ENCODE assay signal across 10 cellular contexts in genomic region chr14:44966601-44967336, GRCh38. TPM values are rescaled to one million over a fixed set of nuclear protein-coding genes. Genes with fewer than 3 reads are reported as not detected.
DNase-seq lines count a peak whose midpoint lies in the region; ATAC-seq and TF ChIP-seq lines count a peak whose summit lies in the region.
"Had no signal": no experiment of that assay in that cellular context is flagged by ENCODE, and none has a peak within 500 bp of the region (broad histone marks: within the 10 kb centered on the region; RNA-seq: fewer than 3 reads in every experiment).

No MANE protein-coding gene starts in this region.

- H3F3A ChIP-seq in OCI-LY1 (ENCODE audit: insufficient read depth, low read length): no peaks in the 10 kb centered on the region

- H3K36me3 ChIP-seq in OCI-LY1 (ENCODE audit: insufficient read depth, low read length) (peaks cover 29% of the 10 kb centered on the region), rectal smooth muscle tissue (ENCODE audit: control insufficient read depth, insufficient read depth, low read length) (no peaks in the 10 kb centered on the region)

- H3K27ac ChIP-seq in OCI-LY1 (ENCODE audit: low read depth, low read length, poor library complexity, severe bottlenecking) (no peak overlapping the region), rectal smooth muscle tissue (ENCODE audit: low read depth, low read length) (no peak overlapping the region)
- H3K27ac ChIP-seq: 22Rv1 had no signal

- H3K4me2 ChIP-seq in OCI-LY1 (ENCODE audit: low read length): peak overlapping the region; percentile 52

- no peak overlapping the region for H2AFZ ChIP-seq in OCI-LY1 (ENCODE audit: low read length)

- H3K9me3 ChIP-seq in OCI-LY1 (ENCODE audit: low read length): peaks cover 10% of the 10 kb centered on the region

- H3K4me3 ChIP-seq in OCI-LY1 (ENCODE audit: low read depth, low read length, poor library complexity, severe bottlenecking) (peak overlapping the region; percentile 47), epithelial cell of proximal tubule (ENCODE audit: low read depth, low read length) (peak overlapping the region; percentile 45), rectal smooth muscle tissue (ENCODE audit: low read length) (peak overlapping the region; percentile 38)

- DNase-seq in DMS 273 (lab: John Stamatoyannopoulos, UW; ENCODE audit: unreplicated experiment): peak; percentile 17
- DNase-seq in DMS 273 treated with DMSO at 0.1 percent for 48 hours (lab: John Stamatoyannopoulos, UW): no peak
- no peak for DNase-seq in epithelial cell of proximal tubule (ENCODE audit: low read depth)
- no peak for DNase-seq in middle frontal gyrus (ENCODE audit: extremely low spot score, low spot score)
- no peak for DNase-seq in kidney glomerular epithelial cell (lab: John Stamatoyannopoulos, UW)
- DNase-seq: dermis blood vessel endothelial cell had no signal

- no peak for TF ChIP-seq CTCF in OCI-LY1 (IDR thresholded peaks at IDR 0.05; ENCODE audit: low read length)
- TF ChIP-seq CTCF in epithelial cell of proximal tubule (conservative IDR thresholded peaks at IDR 0.05; ENCODE audit: low read depth, low read length): no peak

- H3K9ac ChIP-seq in OCI-LY1 (ENCODE audit: low read length) (no peak overlapping the region; the same call in 1 of the 2 replicates), rectal smooth muscle tissue (ENCODE audit: low read length) (no peak overlapping the region)

- ATAC-seq in GM19455 (IDR thresholded peaks at IDR 0.05; ENCODE audit: unreplicated experiment): no peak

- H4K20me1 ChIP-seq in OCI-LY1 (ENCODE audit: insufficient read depth, low read length): no peaks in the 10 kb centered on the region

- peaks cover 72% of the 10 kb centered on the region for H3K79me2 ChIP-seq in OCI-LY1 (ENCODE audit: insufficient read depth, low read length)

- H3K4me1 ChIP-seq in OCI-LY1 (ENCODE audit: insufficient read depth, low read length, severe bottlenecking) (peaks cover 31% of the 10 kb centered on the region), rectal smooth muscle tissue (ENCODE audit: control insufficient read depth, insufficient read depth, low read length) (peaks cover 9% of the 10 kb centered on the region)

- no peaks in the 10 kb centered on the region for H3K9me2 ChIP-seq in OCI-LY1 (ENCODE audit: low read depth, low read length)

- H3K27me3 ChIP-seq in OCI-LY1 (ENCODE audit: insufficient read depth, low read length) (no peaks in the 10 kb centered on the region), rectal smooth muscle tissue (ENCODE audit: control insufficient read depth, insufficient read depth, low read length) (no peaks in the 10 kb centered on the region)

RNA-seq across cellular contexts. Expression of gene TOGARAM1, which starts 4.8 kb away (rescaled TPM):
- 4.2 and 4.6 TPM in 2 replicates for total RNA-seq in epithelial cell of proximal tubule

RNA-seq across cellular contexts. Expression of gene KLHL28, which starts 5.0 kb away (rescaled TPM):
- total RNA-seq in epithelial cell of proximal tubule: 3.7 and 5.0 TPM in 2 replicates
